16 cellular contexts compared by ENCODE assay signal in the genomic region with DNA sequence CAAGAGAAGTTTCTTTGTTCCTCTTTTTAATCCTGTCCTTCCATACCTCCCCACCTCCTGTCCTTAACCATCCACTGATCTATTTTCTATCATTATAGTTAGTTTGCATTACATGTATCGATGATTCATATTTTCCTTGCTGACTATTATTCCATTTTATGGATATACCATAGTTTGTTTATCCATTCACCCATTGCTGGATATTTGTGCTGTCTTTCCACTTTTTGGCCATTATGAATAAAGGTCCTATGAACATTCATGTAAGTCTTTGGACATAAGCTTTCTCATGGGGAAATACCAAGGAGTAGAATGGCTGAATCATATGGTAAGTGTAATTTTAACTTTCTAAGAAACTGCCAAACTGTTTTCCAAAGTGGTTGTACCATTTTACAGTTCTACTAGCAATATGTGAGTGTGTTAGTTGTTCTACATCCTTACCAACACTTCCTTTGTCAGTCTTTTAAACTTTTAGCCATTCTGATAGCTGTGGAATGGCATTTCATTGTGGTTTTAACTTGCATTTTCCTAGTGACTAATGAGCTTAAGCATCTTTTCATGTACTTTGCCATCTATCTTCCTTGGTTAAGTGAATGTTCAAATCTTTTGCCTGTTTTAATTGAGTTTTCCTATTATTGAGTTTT. TPM values are rescaled to one million over a fixed set of nuclear protein-coding genes. Genes with fewer than 3 reads are reported as not detected.
DNase-seq lines count a peak whose midpoint lies in the region; ATAC-seq, FAIRE-seq and TF ChIP-seq lines count a peak whose summit lies in the region.
"Had no signal": no experiment of that assay in that cellular context is flagged by ENCODE, and none has a peak within 500 bp of the region (broad histone marks: within the 10 kb centered on the region; RNA-seq: fewer than 3 reads in every experiment).

No MANE protein-coding gene starts in this region.

- no peaks in the 10 kb centered on the region for H3K9me3 ChIP-seq in esophagus squamous epithelium

- no peaks in the 10 kb centered on the region for H3K27me3 ChIP-seq in esophagus squamous epithelium

- peak; percentile 49 for FAIRE-seq in GM18507 (lab: Jason Lieb, UNC)
- FAIRE-seq: endothelial cell of umbilical vein had no signal

- H3K4me1 ChIP-seq in esophagus squamous epithelium: peaks cover 0 to 19% (median 11%) of the 10 kb centered on the region in 3 donors

- TF ChIP-seq POLR2A in esophagus squamous epithelium (IDR thresholded peaks at IDR 0.05): no peak

- in situ Hi-C loops in astrocyte of the spinal cord (cut with HindIII; ENCODE audit: low sequenced_read_pairs): no loop called here

- no peak overlapping the region for H3K4me3 ChIP-seq in astrocyte of the spinal cord (ENCODE audit: low read depth, low read length)
- H3K4me3 ChIP-seq in esophagus squamous epithelium: no peak overlapping the region

- intact Hi-C loops in esophagus squamous epithelium (cut with DNase I): no loop called here
- intact Hi-C loops in left cardiac atrium (cut with DNase I): no loop called here

- no peaks in the 10 kb centered on the region for H3K36me3 ChIP-seq in esophagus squamous epithelium

- H3K27ac ChIP-seq in esophagus squamous epithelium: no peak overlapping the region

- no peak for TF ChIP-seq CTCF in astrocyte of the spinal cord (IDR thresholded peaks at IDR 0.05; ENCODE audit: low read depth, low read length)
- no peak for TF ChIP-seq CTCF in esophagus squamous epithelium (IDR thresholded peaks at IDR 0.05)

- peak; percentile 40 for DNase-seq in AG08395 (ENCODE audit: low spot score)
- DNase-seq in GM18507 (ENCODE audit: extremely low spot score, insufficient read length, low read depth): no peak
- peak; percentile 75 for DNase-seq in astrocyte of the spinal cord (ENCODE audit: low read depth, low spot score)
- peak; percentile 88 for DNase-seq in kidney tubule cell (ENCODE audit: low spot score)
- no peak for DNase-seq in esophagus squamous epithelium (lab: John Stamatoyannopoulos, UW)
- DNase-seq in NCI-H1930 (lab: John Stamatoyannopoulos, UW): no peak
- no peak for DNase-seq in stimulated activated naive CD4-positive, alpha-beta T cell (lab: John Stamatoyannopoulos, UW)
- no peak for DNase-seq in left cardiac atrium
- DNase-seq: activated CD4-positive, CD25-positive, alpha-beta regulatory T cell; activated CD8-positive, alpha-beta memory T cell treated with anti-CD3 and anti-CD28 coated beads, Interleukin-2, amount 50 U/mL, for 48 hours; activated naive CD8-positive, alpha-beta T cell treated with anti-CD3 and anti-CD28 coated beads, Interleukin-2, amount 10 ng/mL, durations not matched to agents 7 days and 5 days; NCI-H2081 treated with DMSO at 0.1 percent for 48 hours; NCI-H748 treated with DMSO at 0.1 percent for 48 hours; T-helper 1 cell had no signal

- WGBS in esophagus squamous epithelium, 2 donors: 97 to 100% methylated on average over 1 of the region's 1 CpG

- no peak for ATAC-seq in left cardiac atrium
- ATAC-seq: Panc1 had no signal

RNA-seq across cellular contexts. Expression of gene ATP6V1A, which starts 11.7 kb away (rescaled TPM):
- 10 to 100 TPM; 39.9 to 74.3 (median 60.6) TPM for total RNA-seq in esophagus squamous epithelium
- 10 to 100 TPM; 30.5 to 33.2 TPM for total RNA-seq in left cardiac atrium

RNA-seq across cellular contexts. Expression of gene NAA50, which starts 12.5 kb away (rescaled TPM):
- total RNA-seq in esophagus squamous epithelium (100 to 1,000 TPM; 142 to 248 (median 228) TPM), left cardiac atrium (10 to 100 TPM; 65.7 to 86.5 TPM)

Comparison
In these comparisons a context has a peak if more than half of its experiments do, and no peak if none do; other contexts are left out.
1. DNase-seq: peak in AG08395 (single experiment), astrocyte of the spinal cord (single experiment) and kidney tubule cell (single experiment); none in GM18507 (single experiment), esophagus squamous epithelium (single experiment), NCI-H1930 (0 of 2), stimulated activated naive CD4-positive, alpha-beta T cell (0 of 6) and left cardiac atrium (single experiment).